ENCODE assay signal across 19 cellular contexts in genomic region chr9:134156564-134157377, GRCh38. TPM values are rescaled to one million over a fixed set of nuclear protein-coding genes. Genes with fewer than 3 reads are reported as not detected.
DNase-seq lines count a peak whose midpoint lies in the region; ATAC-seq and TF ChIP-seq lines count a peak whose summit lies in the region.
"Had no signal": no experiment of that assay in that cellular context is flagged by ENCODE, and none has a peak within 500 bp of the region (broad histone marks: within the 10 kb centered on the region; RNA-seq: fewer than 3 reads in every experiment).

No MANE protein-coding gene starts in this region.

- no peak for TF ChIP-seq CTCF in endodermal cell (conservative IDR thresholded peaks at IDR 0.05)
- no peak for TF ChIP-seq CTCF in mucosa of descending colon (IDR thresholded peaks at IDR 0.05)

- H3K9me3 ChIP-seq in right cardiac atrium (ENCODE audit: control insufficient read depth, low read length) (no peaks in the 10 kb centered on the region), endodermal cell (ENCODE audit: control insufficient read depth, low read length) (no peaks in the 10 kb centered on the region), SJCRH30 (replicated peaks) (no peaks in the 10 kb centered on the region), mucosa of descending colon (no peaks in the 10 kb centered on the region)
- H3K9me3 ChIP-seq: HAP-1 had no signal

- H3K36me3 ChIP-seq in endodermal cell (ENCODE audit: control insufficient read depth, insufficient read depth, low read length) (peaks cover 52% of the 10 kb centered on the region), SJCRH30 (peaks cover 76% of the 10 kb centered on the region), mucosa of descending colon (ENCODE audit: low read depth) (peaks cover 3% of the 10 kb centered on the region)

- H3K27me3 Mint-ChIP-seq in endodermal cell (ENCODE audit: insufficient read depth), result no peaks in the 10 kb centered on the region

- H3K4me1 ChIP-seq in right cardiac atrium (ENCODE audit: control insufficient read depth, insufficient read depth, low read length) (no peaks in the 10 kb centered on the region), endodermal cell (ENCODE audit: control insufficient read depth, insufficient read depth, low read length) (no peaks in the 10 kb centered on the region), SJCRH30 (no peaks in the 10 kb centered on the region), mucosa of descending colon (ENCODE audit: low read depth) (no peaks in the 10 kb centered on the region)
- H3K4me1 ChIP-seq: HAP-1 had no signal

- ATAC-seq in right cardiac atrium (no peak), left ventricle myocardium superior (no peak), mucosa of descending colon (no peak)
- ATAC-seq: CD8-positive, alpha-beta T cell had no signal

- H3K27me3 ChIP-seq in right cardiac atrium (ENCODE audit: control insufficient read depth, insufficient read depth) (no peaks in the 10 kb centered on the region), endodermal cell (ENCODE audit: control insufficient read depth, insufficient read depth, low read length, poor library complexity, severe bottlenecking) (no peaks in the 10 kb centered on the region), SJCRH30 (no peaks in the 10 kb centered on the region)

- DNase-seq in right cardiac atrium, result peak in 2 of 3 donors; percentile 38 to 57
- DNase-seq in left ventricle myocardium superior, result no peak
- peak; percentile 36 for DNase-seq in endodermal cell
- DNase-seq in posterior vena cava (ENCODE audit: low spot score), result peak; percentile 82
- DNase-seq in SJCRH30, result no peak
- DNase-seq in head of caudate nucleus, result no peak
- no peak for DNase-seq in mucosa of descending colon
- no peak for DNase-seq in NAMALWA (ENCODE audit: low spot score)
- DNase-seq: CD8-positive, alpha-beta T cell; COR-L47; DMS153; DMS79 treated with DMSO at 0.1 percent for 48 hours; EL; GOT3; HFFc6 had no signal

- no peak overlapping the region for H3K27ac Mint-ChIP-seq in endodermal cell
- H3K27ac Mint-ChIP-seq: CD8-positive, alpha-beta T cell; HFFc6 had no signal

- peaks cover 57% of the 10 kb centered on the region for H3K36me3 Mint-ChIP-seq in endodermal cell (ENCODE audit: low read depth)

- no peak overlapping the region for H3K4me3 Mint-ChIP-seq in endodermal cell
- H3K4me3 Mint-ChIP-seq: CD14-positive monocyte; CD8-positive, alpha-beta T cell; HFFc6 had no signal

- no peaks in the 10 kb centered on the region for H3K9me3 Mint-ChIP-seq in endodermal cell
- H3K9me3 Mint-ChIP-seq: CD14-positive monocyte; CD8-positive, alpha-beta T cell; HFFc6 had no signal

- H3K27ac ChIP-seq in right cardiac atrium (ENCODE audit: low read length) (no peak overlapping the region), endodermal cell (ENCODE audit: low read depth, low read length) (no peak overlapping the region), SJCRH30 (no peak overlapping the region)
- H3K27ac ChIP-seq: 22Rv1 had no signal

- intact Hi-C loops in right cardiac atrium (cut with DNase I) (no loop called here), left ventricle myocardium superior (cut with micrococcal nuclease) (no loop called here), posterior vena cava (cut with DNase I) (no loop called here), head of caudate nucleus (cut with DNase I) (no loop called here), mucosa of descending colon (cut with DNase I, micrococcal nuclease) (no loop called here)

- 93% methylated on average over 33 of the region's 33 CpGs for WGBS in right cardiac atrium
- WGBS in endodermal cell (ENCODE audit: insufficient coverage in 1 of 2, insufficient read length in 1 of 2), 2 experiments, result 94 to 95% methylated on average over 23 to 33 of the region's 33 CpGs

- H3K9ac ChIP-seq in endodermal cell (ENCODE audit: extremely low read depth, low read length, poor library complexity, severe bottlenecking), result no peak overlapping the region

- H3K4me3 ChIP-seq in right cardiac atrium (ENCODE audit: low read length) (no peak overlapping the region), endodermal cell (ENCODE audit: low read length) (no peak overlapping the region), SJCRH30 (no peak overlapping the region), mucosa of descending colon (no peak overlapping the region)
- H3K4me3 ChIP-seq: HAP-1 had no signal

- H3K4me1 Mint-ChIP-seq in endodermal cell, result no peaks in the 10 kb centered on the region
- H3K4me1 Mint-ChIP-seq: CD14-positive monocyte had no signal

RNA-seq across cellular contexts. Expression of gene RNU6ATAC, which starts 7.6 kb away (rescaled TPM):
- 100 to 1,000 TPM; 146 to 251 (median 243) TPM for total RNA-seq in right cardiac atrium
- polyA plus RNA-seq in right cardiac atrium, result not detected
- total RNA-seq in left ventricle myocardium superior, result 94.3 TPM
- 100 to 1,000 TPM; 115 to 156 TPM for total RNA-seq in endodermal cell
- polyA plus RNA-seq in endodermal cell (2013, experiment 1 of 2), result 17,848 TPM
- 19,941 TPM for polyA plus RNA-seq in endodermal cell (2013, experiment 2 of 2)
- total RNA-seq in posterior vena cava, result 100 to 1,000 TPM; 327 to 473 TPM
- total RNA-seq in SJCRH30 (2014; rRNA removed; shearing (Covaris generic)), result not detected in 2 replicates
- 100 to 1,000 TPM in 1 of 3 donors, 10 to 100 TPM in 2; 38.0 to 182 (median 66.9) TPM for total RNA-seq in mucosa of descending colon
- polyA plus RNA-seq: BJ, CD14-positive monocyte had no signal

RNA-seq across cellular contexts. Expression of gene WDR5, which starts 20.9 kb away (rescaled TPM):
- total RNA-seq in right cardiac atrium (10 to 100 TPM; 15.4 to 18.3 (median 17.7) TPM), left ventricle myocardium superior (19.6 TPM), endodermal cell (10 to 100 TPM; 53.8 to 57.2 TPM), posterior vena cava (10 to 100 TPM; 17.0 to 17.1 TPM), mucosa of descending colon (10 to 100 TPM; 19.9 to 27.1 (median 24.6) TPM)
- 13.3 TPM for polyA plus RNA-seq in right cardiac atrium
- 41.9 TPM for polyA plus RNA-seq in endodermal cell (2013, experiment 1 of 2)
- 36.8 TPM for polyA plus RNA-seq in endodermal cell (2013, experiment 2 of 2)
- 76.4 and 84.9 TPM in 2 replicates for total RNA-seq in SJCRH30 (2014; rRNA removed; shearing (Covaris generic))

Comparison
In these comparisons a context has a peak if more than half of its experiments do, and no peak if none do; other contexts are left out.
1. DNase-seq: peak in right cardiac atrium (2 of 3), endodermal cell (single experiment) and posterior vena cava (single experiment); none in left ventricle myocardium superior (single experiment), SJCRH30 (0 of 2), head of caudate nucleus (0 of 42), mucosa of descending colon (0 of 3) and NAMALWA (single experiment).
2. RNA of gene RNU6ATAC, which starts 7.6 kb away (total RNA-seq): 327 to 473 TPM in posterior vena cava, 146 to 251 TPM in right cardiac atrium, 115 to 156 TPM in endodermal cell, 94.3 TPM in left ventricle myocardium superior (single experiment) and 38.0 to 182 TPM in mucosa of descending colon; not detected in SJCRH30; every median in the first group is over 10 times any median in the second.